20 cellular contexts compared by ENCODE assay signal in the genomic region with DNA sequence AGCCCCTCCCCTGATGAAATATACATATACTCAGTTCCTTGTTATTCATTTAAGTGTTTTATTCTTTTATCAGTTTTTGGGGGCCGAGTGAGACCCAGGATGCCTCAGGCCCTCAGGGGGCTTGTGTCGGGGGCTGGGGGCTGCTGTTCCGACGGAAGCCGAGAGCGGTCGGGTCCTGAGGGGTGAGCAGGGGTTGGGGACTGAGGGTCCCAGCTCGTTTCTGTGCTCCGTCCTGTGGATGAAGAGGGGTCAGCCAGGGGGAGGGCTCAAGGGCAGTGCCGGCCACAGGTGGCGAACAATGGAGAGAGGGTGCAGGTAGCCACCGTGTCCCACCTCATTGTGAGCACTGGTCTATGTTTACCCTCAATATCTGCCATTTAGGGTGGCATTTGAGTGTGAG. TPM values are rescaled to one million over a fixed set of nuclear protein-coding genes. Genes with fewer than 3 reads are reported as not detected.
DNase-seq lines count a peak whose midpoint lies in the region; ATAC-seq, FAIRE-seq and TF ChIP-seq lines count a peak whose summit lies in the region.
"Had no signal": no experiment of that assay in that cellular context is flagged by ENCODE, and none has a peak within 500 bp of the region (broad histone marks: within the 10 kb centered on the region; RNA-seq: fewer than 3 reads in every experiment).

No MANE protein-coding gene starts in this region.

- no peaks in the 10 kb centered on the region for H3K9me3 Mint-ChIP-seq in activated T-cell treated with anti-CD3 and anti-CD28 coated beads, Interleukin-2, amount 50 U/mL, for 24 hours
- H3K9me3 Mint-ChIP-seq in astrocyte (ENCODE audit: unreplicated experiment) (peaks cover 1% of the 10 kb centered on the region), neural crest cell (no peaks in the 10 kb centered on the region)

- H3K79me2 ChIP-seq in DND-41 (ENCODE audit: insufficient read depth, low read length) (peaks cover 52% of the 10 kb centered on the region), astrocyte (ENCODE audit: insufficient read depth, low read length) (peaks cover 52% of the 10 kb centered on the region)

- H3K27ac ChIP-seq in DND-41 (ENCODE audit: low read length) (no peak overlapping the region), astrocyte (ENCODE audit: low read depth, low read length) (no peak overlapping the region), ascending aorta (no peak overlapping the region)
- H3K27ac ChIP-seq: KMS-11, PC-9 had no signal

- peak overlapping the region; percentile 8 for H3K4me3 Mint-ChIP-seq in activated T-cell treated with anti-CD3 and anti-CD28 coated beads, Interleukin-2, amount 50 U/mL, for 24 hours
- H3K4me3 Mint-ChIP-seq in astrocyte (ENCODE audit: unreplicated experiment) = peak overlapping the region; percentile 23
- H3K4me3 Mint-ChIP-seq in neural crest cell = peak overlapping the region; percentile 80
- H3K4me3 Mint-ChIP-seq in T-helper 17 cell = no peak overlapping the region

- no peaks in the 10 kb centered on the region for H3K27me3 Mint-ChIP-seq in activated T-cell treated with anti-CD3 and anti-CD28 coated beads, Interleukin-2, amount 50 U/mL, for 24 hours
- H3K27me3 Mint-ChIP-seq in astrocyte (ENCODE audit: low read depth, unreplicated experiment) = peaks cover 7% of the 10 kb centered on the region
- H3K27me3 Mint-ChIP-seq in neural crest cell (ENCODE audit: low read depth) = peaks cover 31% of the 10 kb centered on the region
- no peaks in the 10 kb centered on the region for H3K27me3 Mint-ChIP-seq in T-helper 17 cell

- intact Hi-C loops in ascending aorta (cut with DNase I) = no loop called here

- peaks cover 39% of the 10 kb centered on the region for H3K4me1 ChIP-seq in DND-41 (ENCODE audit: insufficient read depth, low read length)
- peaks cover 13% of the 10 kb centered on the region for H3K4me1 ChIP-seq in astrocyte (ENCODE audit: insufficient read depth, low read length)
- peaks cover 7 to 27% of the 10 kb centered on the region in 2 donors for H3K4me1 ChIP-seq in ascending aorta

- H3K27ac Mint-ChIP-seq in activated T-cell treated with anti-CD3 and anti-CD28 coated beads, Interleukin-2, amount 50 U/mL, for 24 hours = no peak overlapping the region
- H3K27ac Mint-ChIP-seq in astrocyte (ENCODE audit: unreplicated experiment) = no peak overlapping the region
- no peak overlapping the region for H3K27ac Mint-ChIP-seq in neural crest cell (ENCODE audit: unreplicated experiment)
- no peak overlapping the region for H3K27ac Mint-ChIP-seq in T-helper 17 cell

- no peak for DNase-seq in activated T-cell treated with anti-CD3 and anti-CD28 coated beads, Interleukin-2, amount 50 U/mL, for 24 hours
- DNase-seq in activated T-cell treated with anti-CD3 and anti-CD28 coated beads, Interleukin-2, amount 50 U/mL, for 48 hours = no peak
- DNase-seq in DND-41 (no peak), astrocyte (ENCODE audit: low read depth) (no peak), neural crest cell (ENCODE audit: low read depth, low spot score) (no peak), NCI-H1092 treated with DMSO at 0.1 percent for 48 hours (lab: John Stamatoyannopoulos, UW) (no peak), ascending aorta (ENCODE audit: low spot score in 2 of 2) (no peak), T-helper 17 cell (no peak)
- DNase-seq: Caco-2, DMS53, H7, NCI-H1048, NCI-H146, NCI-H510A treated with DMSO at 0.1 percent for 48 hours, PC-9 had no signal

- H3K4me3 ChIP-seq in DND-41 (ENCODE audit: low read depth in 1 of 2, low read length in 2 of 2) (no peak overlapping the region), astrocyte (ENCODE audit: insufficient read depth, low read depth, low read length) (no peak overlapping the region), ascending aorta (no peak overlapping the region)
- H3K4me3 ChIP-seq: PC-9 had no signal

- H3K27me3 ChIP-seq in DND-41 (ENCODE audit: insufficient read depth, low read length, poor library complexity) (no peaks in the 10 kb centered on the region), astrocyte (ENCODE audit: insufficient read depth, low read length) (peaks cover 10% of the 10 kb centered on the region), ascending aorta (no peaks in the 10 kb centered on the region)
- H3K27me3 ChIP-seq: BLaER1 treated with 17β-estradiol and CSF1 and Interleukin-3, amounts not matched to agents 10 nM and 100 nM had no signal

- H3K9me3 ChIP-seq in DND-41 (ENCODE audit: insufficient read depth, low read length, severe bottlenecking) (no peaks in the 10 kb centered on the region), astrocyte (ENCODE audit: insufficient read depth, low read depth, low read length) (no peaks in the 10 kb centered on the region), ascending aorta (no peaks in the 10 kb centered on the region), T-helper 17 cell (ENCODE audit: control insufficient read depth, low read length, poor library complexity, severe bottlenecking) (no peaks in the 10 kb centered on the region)
- H3K9me3 ChIP-seq: BLaER1 treated with 17β-estradiol and CSF1 and Interleukin-3, amounts not matched to agents 10 nM and 100 nM; Caco-2 had no signal

- peaks cover 26% of the 10 kb centered on the region for H3K36me3 ChIP-seq in DND-41 (ENCODE audit: insufficient read depth, low read length)
- H3K36me3 ChIP-seq in astrocyte (ENCODE audit: insufficient read depth, low read length) = no peaks in the 10 kb centered on the region
- peaks cover 0 to 14% of the 10 kb centered on the region in 2 donors for H3K36me3 ChIP-seq in ascending aorta

- no peak for ATAC-seq in DND-41 (ENCODE audit: insufficient read depth, low read depth)
- no peak for ATAC-seq in T-helper 17 cell
- ATAC-seq: HepG2 had no signal

- H4K20me1 ChIP-seq in DND-41 (ENCODE audit: insufficient read depth, low read length) = peaks cover 37% of the 10 kb centered on the region
- H4K20me1 ChIP-seq in astrocyte (ENCODE audit: insufficient read depth, low read length) = peaks cover 11% of the 10 kb centered on the region

- TF ChIP-seq CTCF in DND-41 (IDR thresholded peaks at IDR 0.05; ENCODE audit: borderline replicate concordance, extremely low read depth, low read length, poor library complexity, severe bottlenecking) (no peak), astrocyte (IDR thresholded peaks at IDR 0.05; ENCODE audit: insufficient read depth, low read depth, low read length) (no peak), neural crest cell (conservative IDR thresholded peaks at IDR 0.05) (no peak), ascending aorta (IDR thresholded peaks at IDR 0.05) (no peak)

- FAIRE-seq in astrocyte (lab: Jason Lieb, UNC) = no peak
- FAIRE-seq: A204.1, HepG2 had no signal

- H3K9ac ChIP-seq in DND-41 (ENCODE audit: low read depth, low read length) (no peak overlapping the region), astrocyte (ENCODE audit: low read length) (no peak overlapping the region)
- H3K9ac ChIP-seq: KMS-11 had no signal

- H3K4me2 ChIP-seq in DND-41 (ENCODE audit: insufficient read depth, low read length) = peak overlapping the region; percentile 23
- H3K4me2 ChIP-seq in astrocyte (ENCODE audit: low read length) = no peak overlapping the region

- H2AFZ ChIP-seq in DND-41 (ENCODE audit: low read depth, low read length) = no peak overlapping the region
- no peak overlapping the region for H2AFZ ChIP-seq in astrocyte (ENCODE audit: low read depth, low read length)
- H2AFZ ChIP-seq: PC-9 had no signal

- H3K36me3 Mint-ChIP-seq in activated T-cell treated with anti-CD3 and anti-CD28 coated beads, Interleukin-2, amount 50 U/mL, for 24 hours (ENCODE audit: low read depth) = peaks cover 52% of the 10 kb centered on the region
- H3K36me3 Mint-ChIP-seq in astrocyte (ENCODE audit: low read depth, unreplicated experiment) (peaks cover 5% of the 10 kb centered on the region), neural crest cell (ENCODE audit: low read depth) (peaks cover 7% of the 10 kb centered on the region), T-helper 17 cell (ENCODE audit: low read depth) (peaks cover 5% of the 10 kb centered on the region)

- H3K4me1 Mint-ChIP-seq in activated T-cell treated with anti-CD3 and anti-CD28 coated beads, Interleukin-2, amount 50 U/mL, for 24 hours (ENCODE audit: low read depth) = peaks cover 47% of the 10 kb centered on the region
- peaks cover 14% of the 10 kb centered on the region for H3K4me1 Mint-ChIP-seq in astrocyte (ENCODE audit: low read depth, unreplicated experiment)
- H3K4me1 Mint-ChIP-seq in neural crest cell = peaks cover 27% of the 10 kb centered on the region
- peaks cover 42% of the 10 kb centered on the region for H3K4me1 Mint-ChIP-seq in T-helper 17 cell

RNA-seq across cellular contexts. Expression of a gene that starts 1.9 kb away (rescaled TPM):
- total RNA-seq in astrocyte = not detected in 2 replicates
- total RNA-seq in neural crest cell = not detected in 2 replicates
- not detected for total RNA-seq in ascending aorta
- 1 to 10 TPM; 2.0 to 9.1 TPM for total RNA-seq in T-helper 17 cell
- total RNA-seq: H7, HepG2, MCF 10A had no signal

RNA-seq across cellular contexts. Expression of a gene that starts 2.0 kb away (rescaled TPM):
- total RNA-seq in astrocyte = 94.1 and 95.8 TPM in 2 replicates
- total RNA-seq in neural crest cell = 141 and 165 TPM in 2 replicates
- not detected for total RNA-seq in ascending aorta
- 100 to 1,000 TPM; 106 to 109 TPM for total RNA-seq in T-helper 17 cell

RNA-seq across cellular contexts. Expression of a gene that starts 2.2 kb away (rescaled TPM):
- total RNA-seq in astrocyte = 28.1 and 30.4 TPM in 2 replicates
- total RNA-seq in neural crest cell = 47.0 and 47.8 TPM in 2 replicates
- total RNA-seq in ascending aorta = 18.4 TPM
- total RNA-seq in T-helper 17 cell = 10 to 100 TPM; 56.3 to 70.1 TPM

RNA-seq across cellular contexts. Expression of a gene that starts 5.3 kb away (rescaled TPM):
- total RNA-seq in astrocyte (48.6 and 49.6 TPM in 2 replicates), neural crest cell (4.6 and 5.2 TPM in 2 replicates), ascending aorta (26.6 TPM), T-helper 17 cell (100 to 1,000 TPM; 256 to 274 TPM)

RNA-seq across cellular contexts. Expression of a gene that starts 35.9 kb away (rescaled TPM):
- total RNA-seq in astrocyte (2.8 and 4.1 TPM in 2 replicates), neural crest cell (10.3 and 13.7 TPM in 2 replicates), ascending aorta (not detected), T-helper 17 cell (under 1 TPM; 0.12 to 0.44 TPM)

Comparison
In these comparisons a context has a peak if more than half of its experiments do, and no peak if none do; other contexts are left out.
1. RNA of a gene that starts 2.0 kb away (total RNA-seq): 141 to 165 TPM in neural crest cell, 106 to 109 TPM in T-helper 17 cell and 94.1 to 95.8 TPM in astrocyte; not detected in ascending aorta (single experiment); every median in the first group is over 10 times any median in the second.